Comparison of ENCODE assay signal across 26 cellular contexts in genomic region chr6:154441995-154442310, GRCh38.
DNase-seq lines count a peak whose midpoint lies in the region; ATAC-seq and TF ChIP-seq lines count a peak whose summit lies in the region.
"Had no signal": no experiment of that assay in that cellular context is flagged by ENCODE, and none has a peak within 500 bp of the region (broad histone marks: within the 10 kb centered on the region; RNA-seq: fewer than 3 reads in every experiment).

No MANE protein-coding gene starts in this region.

- H3K4me3 ChIP-seq in hepatocyte (no peak overlapping the region), WERI-Rb-1 (ENCODE audit: low read depth, low read length) (no peak overlapping the region), H7 (ENCODE audit: insufficient read depth, low read depth, low read length) (no peak overlapping the region)
- H3K4me3 ChIP-seq: A549, breast epithelium, left lung, pancreas, SJSA1, skin epidermis, upper lobe of right lung had no signal

- WGBS in hepatocyte (ENCODE audit: low lambda C conversion rate, missing lambda C conversion rate): 92% methylated on average over 12 of the region's 12 CpGs

- no peaks in the 10 kb centered on the region for H3K9me2 ChIP-seq in hepatocyte (replicated peaks; ENCODE audit: insufficient read depth)

- no peaks in the 10 kb centered on the region for H3K27me3 ChIP-seq in hepatocyte
- H3K27me3 ChIP-seq in WERI-Rb-1 (ENCODE audit: insufficient read depth, low read depth, severe bottlenecking): no peaks in the 10 kb centered on the region
- H3K27me3 ChIP-seq in H7 (ENCODE audit: control insufficient read depth, insufficient read depth, low read length): no peaks in the 10 kb centered on the region
- H3K27me3 ChIP-seq: breast epithelium, left lung, pancreas, SJSA1, upper lobe of right lung had no signal

- H3K4me1 ChIP-seq in hepatocyte (ENCODE audit: insufficient read depth): peaks cover 3% of the 10 kb centered on the region
- H3K4me1 ChIP-seq: breast epithelium, left lung, upper lobe of right lung had no signal

- peak overlapping the region; percentile 42 for H3K27ac ChIP-seq in hepatocyte
- no peak overlapping the region for H3K27ac ChIP-seq in WERI-Rb-1
- H3K27ac ChIP-seq: A549, breast epithelium, left lung, SJSA1, skin epidermis, upper lobe of right lung had no signal

- DNase-seq in hepatocyte (ENCODE audit: low spot score) (no peak), WERI-Rb-1 (no peak), H7 (no peak), nucleus accumbens (lab: John Stamatoyannopoulos, UW) (no peak)
- DNase-seq: activated CD4-positive, alpha-beta T cell treated with anti-CD3 and anti-CD28 coated beads, Interleukin-2, amount 10 ng/mL, durations not matched to agents 24 days and 14 days; activated effector memory CD4-positive, alpha-beta T cell treated with anti-CD3 and anti-CD28 coated beads, Interleukin-2, amount 50 U/mL, for 16 hours; activated T-cell treated with anti-CD3 and anti-CD28 coated beads, Interleukin-2, amount 50 U/mL, for 1 hour; anterior cingulate cortex; DMS79 treated with DMSO at 0.1 percent for 48 hours; effector CD8-positive, alpha-beta T cell; GF-D8; left lung; mesendoderm; NCI-H1048; NCI-H1694; pancreas; stimulated activated naive CD4-positive, alpha-beta T cell; upper lobe of right lung had no signal

- ATAC-seq in GM18517 (IDR thresholded peaks at IDR 0.05; ENCODE audit: unreplicated experiment) (peak; percentile 15), HG02642 (IDR thresholded peaks at IDR 0.05; ENCODE audit: poor library complexity, unreplicated experiment) (peak; percentile 45), HG03378 (IDR thresholded peaks at IDR 0.05; ENCODE audit: unreplicated experiment) (peak; percentile 15), GM18858 (IDR thresholded peaks at IDR 0.05; ENCODE audit: unreplicated experiment) (no peak)
- ATAC-seq: A549, left lung, upper lobe of right lung had no signal

- no peak overlapping the region for H2AFZ ChIP-seq in hepatocyte

- H3K4me2 ChIP-seq in hepatocyte: peak overlapping the region; percentile 27
- H3K4me2 ChIP-seq: A549 had no signal

- peaks cover 3% of the 10 kb centered on the region for H4K20me1 ChIP-seq in hepatocyte (ENCODE audit: insufficient read depth, poor library complexity, severe bottlenecking)

- TF ChIP-seq CTCF in hepatocyte (IDR thresholded peaks at IDR 0.05; ENCODE audit: poor library complexity): no peak
- TF ChIP-seq CTCF in WERI-Rb-1 (IDR thresholded peaks at IDR 0.05; ENCODE audit: low read depth, low read length): no peak

- no peaks in the 10 kb centered on the region for H3K9me3 ChIP-seq in hepatocyte (ENCODE audit: low read depth)
- H3K9me3 ChIP-seq in WERI-Rb-1 (ENCODE audit: severe bottlenecking): no peaks in the 10 kb centered on the region
- H3K9me3 ChIP-seq: A549, breast epithelium, left lung, pancreas, SJSA1, upper lobe of right lung had no signal

- H3K79me2 ChIP-seq in hepatocyte: peaks cover 70% of the 10 kb centered on the region

- H3K36me3 ChIP-seq in hepatocyte (replicated peaks; ENCODE audit: insufficient read depth, low read depth) (no peaks in the 10 kb centered on the region), WERI-Rb-1 (no peaks in the 10 kb centered on the region), H7 (replicated peaks; ENCODE audit: control insufficient read depth, insufficient read depth, low read length) (no peaks in the 10 kb centered on the region)
- H3K36me3 ChIP-seq: breast epithelium, left lung, upper lobe of right lung had no signal
